ENCODE assay signal across 17 cellular contexts in genomic region chr3:152695810-152696209, GRCh38.
"Had no signal": no experiment of that assay in that cellular context is flagged by ENCODE, and none has a peak within 500 bp of the region (broad histone marks: within the 10 kb centered on the region; RNA-seq: fewer than 3 reads in every experiment).

No MANE protein-coding gene starts in this region.

- H3K27ac ChIP-seq: epithelial cell of prostate, esophagus muscularis mucosa, left lung, lower lobe of right lung, pancreas, vagina had no signal

- H3K9me3 ChIP-seq: esophagus muscularis mucosa, left lung, lower lobe of right lung, pancreas, vagina had no signal

- H3K27me3 ChIP-seq: esophagus muscularis mucosa, left lung, pancreas, vagina had no signal

- DNase-seq: effector memory CD8-positive, alpha-beta T cell; foreskin fibroblast; immature natural killer cell; left lung; lower lobe of right lung; mesenchymal stem cell; midbrain; naive B cell; occipital lobe; pancreas; right cardiac atrium; small intestine; stimulated activated CD4-positive, alpha-beta T cell treated with anti-CD3 and anti-CD28 coated beads, Interleukin-12 subunit alpha, Interleukin-12 subunit beta, amount 100 ng/mL, for 4 hours; stimulated activated naive CD4-positive, alpha-beta T cell treated with Interleukin-2 at 50 U/mL for 16 hours had no signal

- ATAC-seq: effector memory CD8-positive, alpha-beta T cell; left lung; lower lobe of right lung; pancreas; right cardiac atrium had no signal

- H3K4me3 ChIP-seq: esophagus muscularis mucosa, left lung, lower lobe of right lung, pancreas, vagina had no signal

- H3K36me3 ChIP-seq: esophagus muscularis mucosa, left lung, lower lobe of right lung, pancreas, vagina had no signal

- H3K4me1 ChIP-seq: esophagus muscularis mucosa, left lung, lower lobe of right lung, pancreas, vagina had no signal
